ENCODE assay signal across 21 cellular contexts in genomic region chr4:44025376-44026020, GRCh38.
DNase-seq lines count a peak whose midpoint lies in the region; ATAC-seq, FAIRE-seq and TF ChIP-seq lines count a peak whose summit lies in the region.
"Had no signal": no experiment of that assay in that cellular context is flagged by ENCODE, and none has a peak within 500 bp of the region (broad histone marks: within the 10 kb centered on the region; RNA-seq: fewer than 3 reads in every experiment).

No MANE protein-coding gene starts in this region.

- POLR2A ChIA-PET in H1 (lab: Charles Lee; ENCODE audit: partially characterized antibody) (no interaction called here), endothelial cell of umbilical vein (lab: Charles Lee) (no interaction called here)

- no peak overlapping the region for H2BK5ac ChIP-seq in H1 (ENCODE audit: low read depth, low read length)

- no peak overlapping the region for H3K18ac ChIP-seq in H1 (ENCODE audit: extremely low read depth, low read length)

- no peak overlapping the region for H2BK120ac ChIP-seq in H1 (replicated peaks; ENCODE audit: low read depth, low read length)

- H3K27me3 ChIP-seq in GM23338 (ENCODE audit: insufficient read depth), result no peaks in the 10 kb centered on the region
- H3K27me3 ChIP-seq in H1 (replicated peaks in 1 of 4; ENCODE audit: control insufficient read depth in 3 of 4, extremely low read depth in 1 of 4, insufficient read depth in 3 of 4, low read length in 3 of 4), result peaks cover 0 to 1% (median 0%) of the 10 kb centered on the region in 4 experiments; a peak in 1 of 7 replicates
- no peaks in the 10 kb centered on the region for H3K27me3 ChIP-seq in endothelial cell of umbilical vein (ENCODE audit: control insufficient read depth in 2 of 2, insufficient read depth in 2 of 2, low read length in 2 of 2)
- H3K27me3 ChIP-seq: BLaER1 had no signal

- H3K9me3 ChIP-seq in H1 (ENCODE audit: insufficient read depth in 2 of 2, low read depth in 1 of 2, low read length in 1 of 2) (no peaks in the 10 kb centered on the region; a peak in 1 of 4 replicates), endothelial cell of umbilical vein (replicated peaks; ENCODE audit: control insufficient read depth, insufficient read depth, low read length) (no peaks in the 10 kb centered on the region), mesodermal cell (ENCODE audit: control insufficient read depth, low read length) (no peaks in the 10 kb centered on the region)
- H3K9me3 ChIP-seq: BLaER1, HAP-1 had no signal

- no peak overlapping the region; the same call in 1 of the 2 replicates for H2BK20ac ChIP-seq in H1 (ENCODE audit: low read length)

- no peak overlapping the region for H3K4me3 Mint-ChIP-seq in GM23338
- H3K4me3 Mint-ChIP-seq: CD14-positive monocyte; CD4-positive, alpha-beta memory T cell had no signal

- no peak overlapping the region for H4K91ac ChIP-seq in H1 (replicated peaks; ENCODE audit: insufficient read length, low read length)

- no peaks in the 10 kb centered on the region for H3K9me3 Mint-ChIP-seq in GM23338

- H3K36me3 ChIP-seq in GM23338 (ENCODE audit: insufficient read depth) (no peaks in the 10 kb centered on the region), H1 (ENCODE audit: control insufficient read depth in 2 of 4, insufficient read depth in 4 of 4, low read length in 3 of 4) (no peaks in the 10 kb centered on the region), endothelial cell of umbilical vein (ENCODE audit: control insufficient read depth in 2 of 2, extremely low read depth in 1 of 2, insufficient read depth in 2 of 2, low read length in 2 of 2) (no peaks in the 10 kb centered on the region), mesodermal cell (ENCODE audit: control insufficient read depth, insufficient read depth, low read length) (no peaks in the 10 kb centered on the region)
- H3K36me3 ChIP-seq: BLaER1, HAP-1 had no signal

- no peaks in the 10 kb centered on the region; the same call in 2 of the 3 replicates for H3K36me3 Mint-ChIP-seq in GM23338 (ENCODE audit: low read depth)
- H3K36me3 Mint-ChIP-seq: CD14-positive monocyte; CD4-positive, alpha-beta memory T cell had no signal

- FAIRE-seq in H1 (lab: Jason Lieb, UNC) (no peak), endothelial cell of umbilical vein (lab: Jason Lieb, UNC) (peak; percentile 67)
- FAIRE-seq: G401.6, GM12891, GM18507 had no signal

- dilution Hi-C loops in endothelial cell of umbilical vein (cut with MboI; ENCODE audit: extremely low pct_ligation_motif_present, low sequenced_read_pairs), result no loop called here

- no peaks in the 10 kb centered on the region for H3K9me1 ChIP-seq in endothelial cell of umbilical vein (replicated peaks; ENCODE audit: control insufficient read depth, extremely low read depth, insufficient read depth, low read length)

- TF ChIP-seq POLR2A in H1 (IDR thresholded peaks at IDR 0.05; ENCODE audit: control extremely low read depth in 1 of 2, low read depth in 2 of 2, low read length in 2 of 2) (no peak), endothelial cell of umbilical vein (IDR thresholded peaks at IDR 0.05; ENCODE audit: low read depth, low read length) (no peak)

- no peak overlapping the region for H3K27ac Mint-ChIP-seq in GM23338
- H3K27ac Mint-ChIP-seq: CD14-positive monocyte; CD4-positive, alpha-beta memory T cell had no signal

- TF ChIP-seq RAD21 in H1 (IDR thresholded peaks at IDR 0.05 in 1 of 2, conservative IDR thresholded peaks at IDR 0.05 in 1 of 2; ENCODE audit: low read depth in 2 of 2, low read length in 2 of 2), result no peak

- H3K4me1 ChIP-seq in GM23338 (ENCODE audit: insufficient read depth) (peaks cover 8% of the 10 kb centered on the region), H1 (replicated peaks in 1 of 4; ENCODE audit: control insufficient read depth in 3 of 4, insufficient read depth in 4 of 4, low read length in 3 of 4) (no peaks in the 10 kb centered on the region), endothelial cell of umbilical vein (ENCODE audit: control insufficient read depth, extremely low read depth, insufficient read depth, low read length) (peaks cover 16% of the 10 kb centered on the region), mesodermal cell (ENCODE audit: control insufficient read depth, insufficient read depth, low read length, poor library complexity, severe bottlenecking) (no peaks in the 10 kb centered on the region)
- H3K4me1 ChIP-seq: HAP-1 had no signal

- H3K4ac ChIP-seq in H1 (replicated peaks; ENCODE audit: insufficient read length, low read depth, low read length), result no peak overlapping the region

- H2AK5ac ChIP-seq in H1 (ENCODE audit: low read depth, low read length), result no peak overlapping the region

- H2BK12ac ChIP-seq in H1 (ENCODE audit: low read depth, low read length), result no peak overlapping the region

- no peak overlapping the region for H2BK15ac ChIP-seq in H1 (ENCODE audit: low read length)

- WGBS in H1 (ENCODE audit: extremely low coverage in 1 of 2, insufficient coverage in 1 of 2, insufficient read length in 1 of 2, insufficient replicate concordance in 2 of 2, low coverage in 1 of 2, low lambda C conversion rate in 2 of 2, missing lambda C conversion rate in 1 of 2), 2 experiments, result 97% methylated on average over 3 of the region's 3 CpGs; no CpG with 5 or more reads in 1 of the 2 experiments
- 86 to 90% methylated on average over 2 of the region's 3 CpGs for WGBS in mesodermal cell (ENCODE audit: insufficient coverage in 2 of 2), 2 experiments

- no peak overlapping the region for H3K14ac ChIP-seq in H1 (ENCODE audit: insufficient read length)

- BruUV-seq in endothelial cell of umbilical vein (replicated peaks; lab: Mats Ljungman, UMichigan), result no TSS peak

- H3K4me3 ChIP-seq in GM23338 (no peak overlapping the region), H1 (ENCODE audit: extremely low read depth in 1 of 4, insufficient read depth in 2 of 4, low read depth in 3 of 4, low read length in 4 of 4) (no peak overlapping the region), endothelial cell of umbilical vein (replicated peaks in 1 of 3; ENCODE audit: insufficient read depth in 1 of 3, low read depth in 1 of 3, low read length in 3 of 3) (peak overlapping the region in 1 of 3 experiments; percentile 1), mesodermal cell (ENCODE audit: extremely low read depth, insufficient read depth, low read length, poor library complexity, severe bottlenecking) (no peak overlapping the region)
- H3K4me3 ChIP-seq: BLaER1, HAP-1 had no signal

- no peaks in the 10 kb centered on the region for H3K27me3 Mint-ChIP-seq in GM23338 (ENCODE audit: insufficient read depth, low read depth, poor library complexity)
- H3K27me3 Mint-ChIP-seq: CD4-positive, alpha-beta memory T cell had no signal

- intact Hi-C loops in endothelial cell of umbilical vein (cut with micrococcal nuclease), result loop anchor here (1.0 to 10.0 kb wide), 3 partner anchors 121 to 419 kb away; partner anchors contain the start of gene KCTD8

- no peak overlapping the region for H3K56ac ChIP-seq in H1 (replicated peaks; ENCODE audit: insufficient read length, low read depth, low read length)

- in situ Hi-C loops in G401 (cut with HindIII; ENCODE audit: low sequenced_read_pairs), result no loop called here

- DNase-seq in GM23338 (ENCODE audit: low spot score) (no peak), H1 (ENCODE audit: low read depth in 1 of 2, low spot score in 2 of 2) (no peak), endothelial cell of umbilical vein (ENCODE audit: low read depth, low spot score) (peak; percentile 72), HK-2 (ENCODE audit: unreplicated experiment) (no peak), G401 (ENCODE audit: low spot score) (no peak), DMS53 treated with DMSO at 0.1 percent for 48 hours (lab: John Stamatoyannopoulos, UW; ENCODE audit: unreplicated experiment) (no peak), COLO829 (ENCODE audit: low spot score) (no peak)
- DNase-seq: 8988T; Calu3; CD4-positive, alpha-beta memory T cell; DND-41; EL; GOT3 had no signal

- H3K23me2 ChIP-seq in H1 (ENCODE audit: low read depth, low read length), result no peaks in the 10 kb centered on the region

- no peak overlapping the region for H3K4me2 ChIP-seq in GM23338
- no peak overlapping the region for H3K4me2 ChIP-seq in H1 (ENCODE audit: insufficient read depth in 1 of 2, low read depth in 2 of 2, low read length in 2 of 2)
- H3K4me2 ChIP-seq in endothelial cell of umbilical vein (ENCODE audit: insufficient read depth, low read length), result peak overlapping the region; percentile 33
- H3K4me2 ChIP-seq: BLaER1 had no signal

- H2AFZ ChIP-seq in GM23338 (peak overlapping the region; percentile 23; the same call in 1 of the 2 replicates), H1 (ENCODE audit: low read length) (peak overlapping the region; percentile 48; the same call in 1 of the 2 replicates), endothelial cell of umbilical vein (ENCODE audit: low read depth, low read length) (peak overlapping the region; percentile 26)

- H3K79me2 ChIP-seq in GM23338 (replicated peaks; ENCODE audit: insufficient read depth), result no peaks in the 10 kb centered on the region
- no peaks in the 10 kb centered on the region for H3K79me2 ChIP-seq in H1 (ENCODE audit: control insufficient read depth in 1 of 2, insufficient read depth in 2 of 2, low read length in 2 of 2)
- no peaks in the 10 kb centered on the region for H3K79me2 ChIP-seq in endothelial cell of umbilical vein (ENCODE audit: control insufficient read depth, insufficient read depth, low read length)

- TF ChIP-seq EP300 in H1 (IDR thresholded peaks at IDR 0.05; ENCODE audit: borderline replicate concordance in 1 of 2, low read depth in 2 of 2, low read length in 2 of 2), result no peak

- H3K9me2 ChIP-seq in GM23338 (ENCODE audit: insufficient read depth), result no peaks in the 10 kb centered on the region

- H4K20me1 ChIP-seq in GM23338 (replicated peaks; ENCODE audit: insufficient read depth) (no peaks in the 10 kb centered on the region), H1 (replicated peaks in 1 of 2; ENCODE audit: control insufficient read depth in 1 of 2, insufficient read depth in 2 of 2, low read length in 2 of 2) (no peaks in the 10 kb centered on the region), endothelial cell of umbilical vein (replicated peaks; ENCODE audit: control insufficient read depth, extremely low read depth, insufficient read depth, low read length) (no peaks in the 10 kb centered on the region)
- H4K20me1 ChIP-seq: BLaER1 had no signal

- H3K9ac ChIP-seq in H1 (replicated peaks in 1 of 4; ENCODE audit: extremely low read depth in 1 of 4, low read depth in 3 of 4, low read length in 3 of 4) (no peak overlapping the region), endothelial cell of umbilical vein (replicated peaks; ENCODE audit: extremely low read depth, insufficient read depth, low read length) (no peak overlapping the region)
- H3K9ac ChIP-seq: BLaER1 had no signal

- H3K27ac ChIP-seq in GM23338 (ENCODE audit: low read depth), result no peak overlapping the region
- no peak overlapping the region for H3K27ac ChIP-seq in H1 (ENCODE audit: low read depth, low read length)
- peak overlapping the region; percentile 52 for H3K27ac ChIP-seq in endothelial cell of umbilical vein (ENCODE audit: insufficient read depth, low read depth, low read length)
- H3K27ac ChIP-seq in mesodermal cell (ENCODE audit: low read depth, low read length, severe bottlenecking), result peak overlapping the region; percentile 19
- H3K27ac ChIP-seq: BLaER1, HL-60 had no signal

- TF ChIP-seq CTCF in GM23338 (conservative IDR thresholded peaks at IDR 0.05; ENCODE audit: low read depth in 2 of 2), result no peak
- TF ChIP-seq CTCF in H1 (IDR thresholded peaks at IDR 0.05; ENCODE audit: control extremely low read depth in 1 of 3, insufficient read depth in 1 of 3, low read depth in 1 of 3, low read length in 3 of 3), result no peak
- no peak for TF ChIP-seq CTCF in endothelial cell of umbilical vein (IDR thresholded peaks at IDR 0.05; ENCODE audit: extremely low read depth in 1 of 2, insufficient read depth in 1 of 2, low read depth in 1 of 2, low read length in 2 of 2)

- no peak overlapping the region for H3K23ac ChIP-seq in H1 (ENCODE audit: insufficient read length)

- no peak overlapping the region for H4K8ac ChIP-seq in H1 (ENCODE audit: extremely low read depth, insufficient read depth, low read length)

- no peaks in the 10 kb centered on the region for H3F3A ChIP-seq in GM23338 (replicated peaks; ENCODE audit: low read depth)

- H3K79me1 ChIP-seq in H1 (ENCODE audit: low read depth, low read length), result no peaks in the 10 kb centered on the region

- H4K5ac ChIP-seq in H1 (ENCODE audit: insufficient read length, low read depth, low read length), result no peak overlapping the region

- ATAC-seq in GM23338, result no peak

- peaks cover 7% of the 10 kb centered on the region for H3K4me1 Mint-ChIP-seq in GM23338
- H3K4me1 Mint-ChIP-seq: CD14-positive monocyte; CD4-positive, alpha-beta memory T cell had no signal

- CTCF ChIA-PET in H1 (lab: Charles Lee; ENCODE audit: partially characterized antibody), result no interaction called here
- CTCF ChIA-PET in endothelial cell of umbilical vein (lab: Charles Lee), result interaction anchor here (0.8 to 1.2 kb wide), 4 partner anchors 10 to 66 kb away, joined by 3 to 10 read pairs (median 4); no protein-coding TSS in a partner anchor

Comparison
In these comparisons a context has a peak if more than half of its experiments do, and no peak if none do; other contexts are left out.
1. H3K27ac ChIP-seq: peak in endothelial cell of umbilical vein (single experiment) and mesodermal cell (single experiment); none in GM23338 (single experiment) and H1 (single experiment).
2. Peak in every context shown above with its lines, with median percentiles within 50 percentile points of each other: H2AFZ ChIP-seq.